2 cellular contexts compared by ENCODE assay signal in the genomic region with DNA sequence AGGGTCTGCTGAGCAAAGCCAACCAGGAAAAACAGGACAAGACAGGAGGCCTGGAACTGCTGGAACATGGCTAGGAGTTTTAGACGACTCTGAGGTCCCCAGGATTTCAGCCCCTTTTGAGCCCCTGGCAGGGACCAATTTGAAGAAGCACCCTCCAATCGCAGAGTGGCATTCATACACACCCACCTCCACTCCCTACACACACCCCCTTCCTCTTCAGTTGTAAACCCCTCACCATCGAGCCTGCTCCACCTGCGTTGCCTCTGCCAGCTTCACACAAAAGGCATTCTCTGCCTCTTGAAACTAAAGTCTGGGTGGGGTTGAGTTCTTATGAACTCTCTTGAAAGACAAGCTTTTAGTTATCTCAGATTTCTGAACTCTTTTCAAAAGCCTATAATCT.
TF ChIP-seq lines count a peak whose summit lies in the region.

A gene with protein sequence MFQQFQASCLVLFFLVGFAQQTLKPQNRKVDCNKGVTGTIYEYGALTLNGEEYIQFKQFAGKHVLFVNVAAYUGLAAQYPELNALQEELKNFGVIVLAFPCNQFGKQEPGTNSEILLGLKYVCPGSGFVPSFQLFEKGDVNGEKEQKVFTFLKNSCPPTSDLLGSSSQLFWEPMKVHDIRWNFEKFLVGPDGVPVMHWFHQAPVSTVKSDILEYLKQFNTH (minus strand): TSS at position 118 of the 400 bp plus-strand sequence. CDS start 50 bp downstream, at position 68.

TF ChIP-seq in HEK293, 187 proteins besides CTCF, POLR2A, EP300 and RAD21:
- peak; percentile 50 for TF ChIP-seq KLF10 (tag by site-specific recombination; IDR thresholded peaks at IDR 0.05)
- TF ChIP-seq, protein P1, sequence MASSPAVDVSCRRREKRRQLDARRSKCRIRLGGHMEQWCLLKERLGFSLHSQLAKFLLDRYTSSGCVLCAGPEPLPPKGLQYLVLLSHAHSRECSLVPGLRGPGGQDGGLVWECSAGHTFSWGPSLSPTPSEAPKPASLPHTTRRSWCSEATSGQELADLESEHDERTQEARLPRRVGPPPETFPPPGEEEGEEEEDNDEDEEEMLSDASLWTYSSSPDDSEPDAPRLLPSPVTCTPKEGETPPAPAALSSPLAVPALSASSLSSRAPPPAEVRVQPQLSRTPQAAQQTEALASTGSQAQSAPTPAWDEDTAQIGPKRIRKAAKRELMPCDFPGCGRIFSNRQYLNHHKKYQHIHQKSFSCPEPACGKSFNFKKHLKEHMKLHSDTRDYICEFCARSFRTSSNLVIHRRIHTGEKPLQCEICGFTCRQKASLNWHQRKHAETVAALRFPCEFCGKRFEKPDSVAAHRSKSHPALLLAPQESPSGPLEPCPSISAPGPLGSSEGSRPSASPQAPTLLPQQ (tag by site-specific recombination; IDR thresholded peaks at IDR 0.05): no peak

TF ChIP-seq in H1, 55 proteins besides CTCF, POLR2A, EP300 and RAD21:
- TF ChIP-seq TBP (IDR thresholded peaks at IDR 0.05; ENCODE audit: low read depth, low read length) (no peak), BRCA1 (IDR thresholded peaks at IDR 0.05; ENCODE audit: low read depth, low read length) (no peak), RFX5 (IDR thresholded peaks at IDR 0.05; ENCODE audit: borderline replicate concordance, low read depth, low read length) (no peak), SP4 (IDR thresholded peaks at IDR 0.05; ENCODE audit: low read length) (no peak), CBX5 (IDR thresholded peaks at IDR 0.05; ENCODE audit: low read depth, low read length) (no peak), YY1 (IDR thresholded peaks at IDR 0.05; ENCODE audit: low read depth, low read length) (no peak), KDM1A (IDR thresholded peaks at IDR 0.05; ENCODE audit: borderline replicate concordance, low read length) (no peak), RXRA (IDR thresholded peaks at IDR 0.05; ENCODE audit: insufficient read depth, low read depth, low read length) (no peak), SIX5 (IDR thresholded peaks at IDR 0.05; ENCODE audit: low read depth, low read length) (no peak), EZH2 (IDR thresholded peaks at IDR 0.05; ENCODE audit: low read depth, low read length, severe bottlenecking) (no peak), CHD1 (IDR thresholded peaks at IDR 0.05; ENCODE audit: low read depth, low read length) (no peak), TAF1 (IDR thresholded peaks at IDR 0.05; ENCODE audit: low read depth, low read length) (no peak), EGR1 (IDR thresholded peaks at IDR 0.05; ENCODE audit: borderline replicate concordance, low read depth, low read length) (no peak), KDM4A (IDR thresholded peaks at IDR 0.05; ENCODE audit: low read depth, low read length, severe bottlenecking) (no peak), CREB1 (IDR thresholded peaks at IDR 0.05) (no peak), NRF1 (IDR thresholded peaks at IDR 0.05; ENCODE audit: low read depth, low read length) (no peak), KDM5A (IDR thresholded peaks at IDR 0.05; ENCODE audit: low read length) (no peak), PHF8 (conservative IDR thresholded peaks at IDR 0.05; ENCODE audit: low read depth, low read length) (no peak), CEBPB (IDR thresholded peaks at IDR 0.05; ENCODE audit: low read depth, low read length) (no peak)
- TF ChIP-seq, protein P2, sequence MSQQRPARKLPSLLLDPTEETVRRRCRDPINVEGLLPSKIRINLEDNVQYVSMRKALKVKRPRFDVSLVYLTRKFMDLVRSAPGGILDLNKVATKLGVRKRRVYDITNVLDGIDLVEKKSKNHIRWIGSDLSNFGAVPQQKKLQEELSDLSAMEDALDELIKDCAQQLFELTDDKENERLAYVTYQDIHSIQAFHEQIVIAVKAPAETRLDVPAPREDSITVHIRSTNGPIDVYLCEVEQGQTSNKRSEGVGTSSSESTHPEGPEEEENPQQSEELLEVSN (IDR thresholded peaks at IDR 0.05): no peak
